In genomic region chr9:127531676-127532075, GRCh38 we compare ENCODE assay signal across 17 cellular contexts.
"Had no signal": no experiment of that assay in that cellular context is flagged by ENCODE, and none has a peak within 500 bp of the region (broad histone marks: within the 10 kb centered on the region; RNA-seq: fewer than 3 reads in every experiment).

No MANE protein-coding gene starts in this region.

- H3K27ac Mint-ChIP-seq: activated CD4-positive, alpha-beta T cell treated with anti-CD3 and anti-CD28 coated beads, Interleukin-2, amount 10 ng/mL, durations not matched to agents 24 days and 14 days; effector memory CD8-positive, alpha-beta T cell; naive thymus-derived CD4-positive, alpha-beta T cell; T-helper 2 cell treated with Interferon-gamma antibody and Interleukin-4, amounts not matched to agents 5 μg/mL and 100 μg/mL, for 36 hours had no signal

- H3K27me3 ChIP-seq: gastrocnemius medialis, heart left ventricle, transverse colon had no signal

- DNase-seq: activated CD4-positive, alpha-beta T cell treated with anti-CD3 and anti-CD28 coated beads, Interleukin-2, amount 10 ng/mL, durations not matched to agents 24 days and 14 days; activated CD4-positive, CD25-positive, alpha-beta regulatory T cell; activated CD8-positive, alpha-beta memory T cell treated with anti-CD3 and anti-CD28 coated beads for 24 hours; activated naive CD4-positive, alpha-beta T cell treated with Interleukin-2 at 50 U/mL for 16 hours; cerebellar nuclear complex; effector memory CD8-positive, alpha-beta T cell; gastrocnemius medialis; mammary epithelial cell; mucosa of descending colon; naive thymus-derived CD4-positive, alpha-beta T cell; retina; stimulated activated CD4-positive, alpha-beta T cell treated with anti-CD3 and anti-CD28 coated beads, Interleukin-4, amount 100 ng/mL, for 1 hour; stimulated activated naive CD8-positive, alpha-beta T cell treated with anti-CD3 and anti-CD28 coated beads, Interleukin-15, Interleukin-2, amounts not matched to agents 100 U/mL and 50 U/mL, for 24 hours; transverse colon had no signal

- H3K27ac ChIP-seq: gastrocnemius medialis, heart left ventricle, transverse colon had no signal

- H3K4me3 Mint-ChIP-seq: activated CD4-positive, alpha-beta T cell treated with anti-CD3 and anti-CD28 coated beads, Interleukin-2, amount 10 ng/mL, durations not matched to agents 24 days and 14 days; effector memory CD8-positive, alpha-beta T cell; naive thymus-derived CD4-positive, alpha-beta T cell; T-helper 2 cell treated with Interferon-gamma antibody and Interleukin-4, amounts not matched to agents 5 μg/mL and 100 μg/mL, for 36 hours had no signal

- H3K27me3 Mint-ChIP-seq: activated CD4-positive, alpha-beta T cell treated with anti-CD3 and anti-CD28 coated beads, Interleukin-2, amount 10 ng/mL, durations not matched to agents 24 days and 14 days; effector memory CD8-positive, alpha-beta T cell; naive thymus-derived CD4-positive, alpha-beta T cell had no signal

- FAIRE-seq: islet of Langerhans had no signal

- H3K4me3 ChIP-seq: gastrocnemius medialis, heart left ventricle, mucosa of descending colon, transverse colon had no signal

- H3K36me3 ChIP-seq: gastrocnemius medialis had no signal

- H3K9me3 ChIP-seq: gastrocnemius medialis, heart left ventricle, mucosa of descending colon, transverse colon had no signal

- H3K9me3 Mint-ChIP-seq: effector memory CD8-positive, alpha-beta T cell had no signal
